8 cellular contexts compared by ENCODE assay signal in the genomic region with DNA sequence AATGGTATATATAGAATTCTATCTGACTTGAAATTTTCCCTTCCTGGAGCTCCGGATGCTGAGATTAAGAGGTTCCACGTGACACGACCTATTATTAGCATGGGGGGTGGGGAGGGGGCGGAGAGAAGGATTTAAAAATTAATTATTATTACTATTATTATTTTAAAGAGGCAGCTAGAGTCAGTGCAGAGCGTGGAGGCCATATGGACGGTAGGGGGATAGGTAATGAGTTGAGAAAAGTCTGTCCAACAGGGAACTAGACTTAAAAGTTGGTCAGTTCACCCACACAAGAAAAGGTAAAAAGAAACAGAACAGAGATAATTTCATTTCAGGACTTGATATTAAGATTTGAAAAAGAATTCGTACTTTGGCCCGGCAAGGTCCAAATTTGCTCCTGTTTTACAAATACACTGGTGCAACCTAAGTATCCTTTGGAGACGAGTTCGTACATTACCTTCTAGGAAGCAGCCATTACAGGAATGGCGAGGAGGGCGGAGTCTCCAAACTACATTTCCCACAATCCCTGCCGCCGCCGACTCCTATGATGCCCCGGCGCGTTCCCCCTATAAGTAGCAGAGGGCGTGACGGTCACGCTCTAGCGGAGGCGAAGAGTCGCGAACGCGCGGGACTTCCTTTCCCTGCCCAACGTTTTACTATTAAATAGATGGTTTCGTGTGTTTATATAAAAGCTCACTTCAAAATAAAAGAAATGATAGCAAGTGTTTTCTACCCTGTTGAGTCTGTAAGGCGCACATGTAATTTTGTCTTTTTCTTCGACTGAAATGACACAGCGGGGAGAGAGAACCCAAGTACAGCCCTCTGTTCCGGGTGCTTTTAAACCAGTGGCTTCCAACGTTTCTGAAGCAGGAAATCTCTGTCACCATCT. TPM values are rescaled to one million over a fixed set of nuclear protein-coding genes. Genes with fewer than 3 reads are reported as not detected.
DNase-seq lines count a peak whose midpoint lies in the region; ATAC-seq, FAIRE-seq and TF ChIP-seq lines count a peak whose summit lies in the region.

A gene with protein sequence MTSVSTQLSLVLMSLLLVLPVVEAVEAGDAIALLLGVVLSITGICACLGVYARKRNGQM (minus strand): TSS at position 481 of the 886 bp plus-strand sequence. CDS start 976 bp downstream, outside the sequence.

- ATAC-seq in HG02870 (IDR thresholded peaks at IDR 0.05; ENCODE audit: unreplicated experiment) (peak; percentile 97), left ventricle myocardium superior (peak; percentile 100), psoas muscle (peak; percentile 99 to 100 (median 100))

- peak within 1 kb of the TSS; percentile 92 for H3K27ac ChIP-seq in psoas muscle

- H3K27ac Mint-ChIP-seq in T-helper 1 cell treated with Interleukin-12 subunit alpha and Interleukin-12 subunit beta and Interleukin-4 antibody, amounts not matched to agents 30 μg/mL and 1 μg/mL, for 36 hours, result peak within 1 kb of the TSS; percentile 87

- DNase-seq in GM13976 (ENCODE audit: low spot score) (peak; percentile 75), NCI-H1694 (lab: John Stamatoyannopoulos, UW) (peak; percentile 95), amniotic stem cell (lab: John Stamatoyannopoulos, UW) (peak; percentile 60), left ventricle myocardium superior (peak; percentile 94), psoas muscle (peak; percentile 92 to 94), urothelium cell line (ENCODE audit: low spot score) (peak; percentile 89)

- peak within 1 kb of the TSS; percentile 84 for H3K4me3 ChIP-seq in psoas muscle

- H3K4me1 ChIP-seq in psoas muscle, result peaks cover 15% of the 10 kb centered on the region

- peaks cover 0 to 30% of the 10 kb centered on the region in 2 donors for H3K36me3 ChIP-seq in psoas muscle (ENCODE audit: insufficient read depth in 1 of 2, low read depth in 1 of 2)

- FAIRE-seq in urothelium cell line (lab: Jason Lieb, UNC), result no peak

- in situ Hi-C loops in GM13976 (cut with MboI; ENCODE audit: low sequenced_read_pairs, unreplicated experiment), result no loop called here

- peak within 1 kb of the TSS; percentile 91 for H3K4me3 Mint-ChIP-seq in T-helper 1 cell treated with Interleukin-12 subunit alpha and Interleukin-12 subunit beta and Interleukin-4 antibody, amounts not matched to agents 30 μg/mL and 1 μg/mL, for 36 hours

- 0 to 1% (median 0%) methylated on average over 35 of the region's 35 CpGs for WGBS in psoas muscle, 3 donors

- H3K27me3 ChIP-seq in psoas muscle (ENCODE audit: insufficient read depth in 3 of 3, low read length in 2 of 3), result no peaks in the 10 kb centered on the region

- peaks cover 4% of the 10 kb centered on the region for H3K36me3 Mint-ChIP-seq in T-helper 1 cell treated with Interleukin-12 subunit alpha and Interleukin-12 subunit beta and Interleukin-4 antibody, amounts not matched to agents 30 μg/mL and 1 μg/mL, for 36 hours (ENCODE audit: low read depth)

- no peaks in the 10 kb centered on the region for H3K9me3 ChIP-seq in psoas muscle

- no peak for TF ChIP-seq CTCF in GM13976 (IDR thresholded peaks at IDR 0.05; ENCODE audit: borderline replicate concordance, control extremely low read depth, extremely low read depth, insufficient read depth, missing control alignments)
- no peak for TF ChIP-seq CTCF in psoas muscle (IDR thresholded peaks at IDR 0.05)

- peaks cover 20% of the 10 kb centered on the region for H3K4me1 Mint-ChIP-seq in T-helper 1 cell treated with Interleukin-12 subunit alpha and Interleukin-12 subunit beta and Interleukin-4 antibody, amounts not matched to agents 30 μg/mL and 1 μg/mL, for 36 hours (ENCODE audit: low read depth)

- no peaks in the 10 kb centered on the region for H3K27me3 Mint-ChIP-seq in T-helper 1 cell treated with Interleukin-12 subunit alpha and Interleukin-12 subunit beta and Interleukin-4 antibody, amounts not matched to agents 30 μg/mL and 1 μg/mL, for 36 hours (ENCODE audit: low read depth)

- intact Hi-C loops in left ventricle myocardium superior (cut with micrococcal nuclease), result no loop called here
- intact Hi-C loops in psoas muscle (cut with DNase I), result loop anchor here in 1 of 2 donors (5.0 kb wide), 1 partner anchor 181 kb away; a partner anchor contains a TSS

- H3K9me3 Mint-ChIP-seq in T-helper 1 cell treated with Interleukin-12 subunit alpha and Interleukin-12 subunit beta and Interleukin-4 antibody, amounts not matched to agents 30 μg/mL and 1 μg/mL, for 36 hours, result no peaks in the 10 kb centered on the region

RNA-seq across cellular contexts. Expression of the gene that starts here (rescaled TPM):
- total RNA-seq in left ventricle myocardium superior, result 114 TPM
- total RNA-seq in psoas muscle, result 10 to 100 TPM; 60.9 to 72.1 (median 65.6) TPM
- 100 to 1,000 TPM in 1 of 3 donors, 10 to 100 TPM in 2; 56.2 to 115 (median 77.2) TPM for polyA plus RNA-seq in psoas muscle

Comparison
In these comparisons a context has a peak if more than half of its experiments do, and no peak if none do; other contexts are left out.
1. Peak in every context shown above with its lines: DNase-seq, ATAC-seq, H3K4me3 ChIP-seq and H3K27ac ChIP-seq.